ENCODE assay signal across 8 cellular contexts in genomic region chr4:144646523-144647094, GRCh38. TPM values are rescaled to one million over a fixed set of nuclear protein-coding genes. Genes with fewer than 3 reads are reported as not detected.
A peak's percentile ranks its signal among the peaks of the same experiment; 100 is the strongest.
DNase-seq lines count a peak whose midpoint lies in the region; ATAC-seq and TF ChIP-seq lines count a peak whose summit lies in the region.

No MANE protein-coding gene starts in this region.

- H3K36me3 Mint-ChIP-seq in nephron progenitor cell (ENCODE audit: low read depth): no peaks in the 10 kb centered on the region

- peaks cover 37% of the 10 kb centered on the region for H3K4me1 Mint-ChIP-seq in nephron progenitor cell

- peak overlapping the region; percentile 53 for H3K4me3 ChIP-seq in epithelial cell of proximal tubule (ENCODE audit: low read depth, low read length)

- peak overlapping the region; percentile 5 for H3K27ac Mint-ChIP-seq in nephron progenitor cell

- no peak for ATAC-seq in HG03521 (IDR thresholded peaks at IDR 0.05; ENCODE audit: unreplicated experiment)

- peaks cover 26% of the 10 kb centered on the region for H3K27me3 Mint-ChIP-seq in nephron progenitor cell (ENCODE audit: low read depth, poor library complexity)

- TF ChIP-seq CTCF in RWPE1 (conservative IDR thresholded peaks at IDR 0.05; ENCODE audit: low read depth) (no peak), epithelial cell of proximal tubule (conservative IDR thresholded peaks at IDR 0.05; ENCODE audit: low read depth, low read length) (peak; percentile 32), nephron progenitor cell (IDR thresholded peaks at IDR 0.05) (peak; percentile 9)

- DNase-seq in stimulated activated CD4-positive, alpha-beta T cell treated with anti-CD3 and anti-CD28 coated beads, Interleukin-15, amount 100 ng/mL, for 24 hours: peak; percentile 11
- no peak for DNase-seq in stimulated activated CD4-positive, alpha-beta T cell treated with anti-CD3 and anti-CD28 coated beads, Interleukin-2, amount 100 ng/mL, for 48 hours
- DNase-seq in RWPE1 (ENCODE audit: low spot score) (peak; percentile 14), epithelial cell of proximal tubule (ENCODE audit: low read depth) (no peak), nephron progenitor cell (peak; percentile 62), GDM1 (lab: John Stamatoyannopoulos, UW) (no peak), DMS79 treated with DMSO at 0.1 percent for 48 hours (lab: John Stamatoyannopoulos, UW) (no peak)

- POLR2A ChIA-PET in RWPE1 (lab: Yijun Ruan, JAX; ENCODE audit: low non-redundant PET): no interaction called here

- CTCF ChIA-PET in RWPE1 (lab: Yijun Ruan, JAX): no interaction called here

- no peaks in the 10 kb centered on the region for H3K9me3 Mint-ChIP-seq in nephron progenitor cell

- H3K4me3 Mint-ChIP-seq in nephron progenitor cell: peak overlapping the region; percentile 87

- peak overlapping the region; percentile 68 for H3K27ac ChIP-seq in RWPE1

RNA-seq across cellular contexts. Expression of gene HHIP, which starts 0.7 kb away (rescaled TPM):
- 0.92 and 1.7 TPM in 2 replicates for total RNA-seq in epithelial cell of proximal tubule

Comparison
In these comparisons a context has a peak if more than half of its experiments do, and no peak if none do; other contexts are left out.
1. DNase-seq: peak in stimulated activated CD4-positive, alpha-beta T cell treated with anti-CD3 and anti-CD28 coated beads, Interleukin-15, amount 100 ng/mL, for 24 hours (single experiment), RWPE1 (single experiment) and nephron progenitor cell (single experiment); none in stimulated activated CD4-positive, alpha-beta T cell treated with anti-CD3 and anti-CD28 coated beads, Interleukin-2, amount 100 ng/mL, for 48 hours (0 of 2), epithelial cell of proximal tubule (single experiment), GDM1 (single experiment) and DMS79 treated with DMSO at 0.1 percent for 48 hours (single experiment).